Comparison of ENCODE assay signal across 1 cellular context in genomic region chr17:82450357-82451106, GRCh38.
A peak's percentile ranks its signal among the peaks of the same experiment; 100 is the strongest.
TF ChIP-seq lines count a peak whose summit lies in the region.

Gene CYBC1 (minus strand): TSS chr17:82450752. CDS start chr17:82449254, 1,498 bp downstream.

TF ChIP-seq in GM23338, 12 proteins besides CTCF, POLR2A, EP300 and RAD21:
- TF ChIP-seq ZNF462 (CRISPR knock-in tag; IDR thresholded peaks at IDR 0.05): no peak
- TF ChIP-seq POLR2AphosphoS5 (IDR thresholded peaks at IDR 0.05; ENCODE audit: low read depth): peak; percentile 81
- peak; percentile 39; the same call in 1 of the 2 replicates for TF ChIP-seq ETS1 (IDR thresholded peaks at IDR 0.05)
- no peak for TF ChIP-seq NANOG (IDR thresholded peaks at IDR 0.05; ENCODE audit: borderline replicate concordance)
- TF ChIP-seq REST (IDR thresholded peaks at IDR 0.05; ENCODE audit: unreplicated experiment): no peak
TF ChIP-seq in GM23338: peak in this region for 2.
